24 cellular contexts compared by ENCODE assay signal in genomic region chr9:79766091-79766490, GRCh38.
"Had no signal": no experiment of that assay in that cellular context is flagged by ENCODE, and none has a peak within 500 bp of the region (broad histone marks: within the 10 kb centered on the region; RNA-seq: fewer than 3 reads in every experiment).

No MANE protein-coding gene starts in this region.

- H3K27ac ChIP-seq: esophagus squamous epithelium, heart right ventricle, left lung, neural progenitor cell, prostate gland, right atrium auricular region, sigmoid colon, stomach, tibial artery, upper lobe of left lung had no signal

- H3K9me3 ChIP-seq: esophagus squamous epithelium, heart right ventricle, left lung, mucosa of descending colon, prostate gland, right atrium auricular region, sigmoid colon, stomach, tibial artery, upper lobe of left lung had no signal

- H3K9ac ChIP-seq: neural progenitor cell had no signal

- H3K4me1 ChIP-seq: left lung, prostate gland, right atrium auricular region, upper lobe of left lung had no signal

- H3K27me3 ChIP-seq: esophagus squamous epithelium, left lung, neural progenitor cell, right atrium auricular region, sigmoid colon, stomach, tibial artery, upper lobe of left lung had no signal

- H3K4me3 ChIP-seq: esophagus squamous epithelium, heart right ventricle, left lung, mucosa of descending colon, neural progenitor cell, prostate gland, right atrium auricular region, sigmoid colon, stomach, tibial artery, upper lobe of left lung had no signal

- H2AFZ ChIP-seq: neural progenitor cell had no signal

- H3K36me3 ChIP-seq: esophagus squamous epithelium, heart right ventricle, left lung, neural progenitor cell, prostate gland, right atrium auricular region, sigmoid colon, stomach, tibial artery, upper lobe of left lung had no signal

- ATAC-seq: effector memory CD8-positive, alpha-beta T cell; heart right ventricle; left cardiac atrium; left lung; mucosa of descending colon; naive thymus-derived CD4-positive, alpha-beta T cell; stimulated activated effector memory CD8-positive, alpha-beta T cell treated with anti-CD3 and anti-CD28 coated beads, Interleukin-12 subunit alpha, Interleukin-12 subunit beta, amount 100 ng/mL, for 72 hours had no signal

- H3K4me2 ChIP-seq: neural progenitor cell had no signal

- DNase-seq: cortex of kidney; effector memory CD8-positive, alpha-beta T cell; erythroblast; esophagus squamous epithelium; foreskin melanocyte; glutamatergic neuron; heart right ventricle; hippocampal formation; left cardiac atrium; left lung; mesenchymal stem cell; mucosa of descending colon; naive thymus-derived CD4-positive, alpha-beta T cell; sigmoid colon; stimulated activated CD4-positive, alpha-beta T cell treated with anti-CD3 and anti-CD28 coated beads, Interleukin-2, amount 100 ng/mL, for 24 hours; stimulated activated CD4-positive, alpha-beta T cell treated with anti-CD3 and anti-CD28 coated beads, Interleukin-4, amount 100 ng/mL, for 24 hours; stimulated activated naive CD4-positive, alpha-beta T cell treated with Interleukin-2 at 50 U/mL for 16 hours; stomach; tibial artery; upper lobe of left lung had no signal
